ENCODE assay signal across 16 cellular contexts in genomic region chr10:110447886-110448285, GRCh38. TPM values are rescaled to one million over a fixed set of nuclear protein-coding genes. Genes with fewer than 3 reads are reported as not detected.
DNase-seq lines count a peak whose midpoint lies in the region; ATAC-seq, FAIRE-seq and TF ChIP-seq lines count a peak whose summit lies in the region.
"Had no signal": no experiment of that assay in that cellular context is flagged by ENCODE, and none has a peak within 500 bp of the region (broad histone marks: within the 10 kb centered on the region; RNA-seq: fewer than 3 reads in every experiment).

No MANE protein-coding gene starts in this region.

- no peak overlapping the region; the same call in 2 of the 3 replicates for H3K4me2 ChIP-seq in A549
- H3K4me2 ChIP-seq in HCT116 (ENCODE audit: low read length), result peak overlapping the region; percentile 53

- intact Hi-C loops in HCT116 (cut with micrococcal nuclease), result no loop called here

- TF ChIP-seq RAD21 in A549 (conservative IDR thresholded peaks at IDR 0.05 in 1 of 2, IDR thresholded peaks at IDR 0.05 in 1 of 2) (no peak), HCT116 (IDR thresholded peaks at IDR 0.05; ENCODE audit: low read depth) (no peak)

- H3K4me3 ChIP-seq in A549, result no peak overlapping the region
- H3K4me3 ChIP-seq in HCT116 (replicated peaks in 1 of 2; ENCODE audit: low read depth in 1 of 2, low read length in 2 of 2), result no peak overlapping the region
- H3K4me3 ChIP-seq in SJSA1, result no peak overlapping the region
- H3K4me3 ChIP-seq: gastrocnemius medialis, uterus had no signal

- H2AFZ ChIP-seq in HCT116 (ENCODE audit: low read depth, low read length, poor library complexity, severe bottlenecking), result peak overlapping the region; percentile 74

- no peak for TF ChIP-seq POLR2A in A549 (IDR thresholded peaks at IDR 0.05; ENCODE audit: low read length)
- no peak for TF ChIP-seq POLR2A in HCT116 (IDR thresholded peaks at IDR 0.05; ENCODE audit: borderline replicate concordance, extremely low read depth, insufficient read depth, insufficient read length)

- no peaks in the 10 kb centered on the region for H3K9me3 ChIP-seq in A549
- H3K9me3 ChIP-seq in HCT116 (ENCODE audit: control insufficient read depth in 1 of 2, insufficient read depth in 1 of 2, low read depth in 1 of 2, low read length in 2 of 2), result no peaks in the 10 kb centered on the region
- no peaks in the 10 kb centered on the region for H3K9me3 ChIP-seq in SJSA1 (replicated peaks)
- H3K9me3 ChIP-seq: gastrocnemius medialis, uterus had no signal

- RAD21 ChIA-PET in HCT116 (lab: Charles Lee; ENCODE audit: low non-redundant PET in 1 of 2, low total read pairs in 2 of 2, uncharacterized antibody in 2 of 2, unreplicated experiment in 2 of 2), result no interaction called here

- peaks cover 0 to 3% of the 10 kb centered on the region in 2 donors for H3K4me1 Mint-ChIP-seq in effector memory CD8-positive, alpha-beta T cell (ENCODE audit: low read depth in 2 of 2)

- H3K4me1 ChIP-seq in A549 (peaks cover 11% of the 10 kb centered on the region), HCT116 (ENCODE audit: control insufficient read depth in 1 of 2, insufficient read depth in 2 of 2, low read length in 2 of 2) (peaks cover 14 to 21% of the 10 kb centered on the region in 2 experiments), SJSA1 (replicated peaks) (peaks cover 14% of the 10 kb centered on the region)
- H3K4me1 ChIP-seq: gastrocnemius medialis, uterus had no signal

- peak overlapping the region; percentile 6 to 71; a peak in 5 of 6 replicates for H3K27ac ChIP-seq in A549
- no peak overlapping the region for H3K27ac ChIP-seq in HCT116 (ENCODE audit: low read depth, low read length)
- H3K27ac ChIP-seq in SJSA1, result peak overlapping the region; percentile 55
- H3K27ac ChIP-seq: gastrocnemius medialis, uterus had no signal

- POLR2A ChIA-PET in A549 (lab: Yijun Ruan, JAX) (no interaction called here), HCT116 (lab: Charles Lee) (interaction anchor here (1.5 to 1.7 kb wide), 2 partner anchors 50 to 53 kb away, joined by 3 to 7 read pairs; no protein-coding TSS in a partner anchor)

- no peaks in the 10 kb centered on the region for H3K79me2 ChIP-seq in HCT116 (ENCODE audit: insufficient read depth, low read length)

- ATAC-seq in A549 (no peak), HCT116 (no peak), left lobe of liver (no peak), HG02884 (IDR thresholded peaks at IDR 0.05; ENCODE audit: unreplicated experiment) (no peak), HG02571 (IDR thresholded peaks at IDR 0.05; ENCODE audit: unreplicated experiment) (no peak), GM19324 (IDR thresholded peaks at IDR 0.05; ENCODE audit: low FRiP score, unreplicated experiment) (no peak)
- ATAC-seq in effector memory CD8-positive, alpha-beta T cell (replicated peaks), result no peak
- ATAC-seq: activated T-cell treated with anti-CD3 and anti-CD28 coated beads, Interleukin-2, amount 50 U/mL, for 4 hours; gastrocnemius medialis had no signal

- CTCF ChIA-PET in A549 (lab: Yijun Ruan, JAX), result interaction anchor here (1.0 to 1.6 kb wide), 3 partner anchors 11 to 25 kb away, joined by 3 to 7 read pairs (median 3); no protein-coding TSS in a partner anchor
- CTCF ChIA-PET in HCT116 (lab: Charles Lee), result interaction anchor here (1.5 kb wide), 1 partner anchor 94 kb away, joined by 4 read pairs; no protein-coding TSS in a partner anchor

- BruUV-seq in HCT116 (replicated peaks; lab: Mats Ljungman, UMichigan), result no TSS peak

- no peaks in the 10 kb centered on the region for H3K9me3 Mint-ChIP-seq in effector memory CD8-positive, alpha-beta T cell
- H3K9me3 Mint-ChIP-seq: activated T-cell treated with anti-CD3 and anti-CD28 coated beads, Interleukin-2, amount 50 U/mL, for 4 hours had no signal

- no peak overlapping the region for H3K4me3 Mint-ChIP-seq in effector memory CD8-positive, alpha-beta T cell
- H3K4me3 Mint-ChIP-seq: activated naive CD8-positive, alpha-beta T cell; activated T-cell treated with anti-CD3 and anti-CD28 coated beads, Interleukin-2, amount 50 U/mL, for 4 hours; naive thymus-derived CD4-positive, alpha-beta T cell had no signal

- H3K36me3 Mint-ChIP-seq in effector memory CD8-positive, alpha-beta T cell (ENCODE audit: insufficient read depth), result no peaks in the 10 kb centered on the region
- H3K36me3 Mint-ChIP-seq: activated naive CD8-positive, alpha-beta T cell had no signal

- TF ChIP-seq EP300 in A549 (IDR thresholded peaks at IDR 0.05), result no peak

- 97% methylated on average over 1 of the region's 1 CpG for WGBS in A549 (ENCODE audit: missing lambda C conversion rate)

- no peaks in the 10 kb centered on the region for H4K20me1 ChIP-seq in HCT116 (ENCODE audit: insufficient read depth)

- DNase-seq in A549 (ENCODE audit: low read depth in 1 of 2, low spot score in 1 of 2) (no peak), HCT116 (ENCODE audit: low read depth, low spot score) (no peak), SJSA1 (ENCODE audit: low read depth in 1 of 2, low spot score in 2 of 2) (no peak), left lobe of liver (ENCODE audit: low spot score) (peak; percentile 18)
- DNase-seq in effector memory CD8-positive, alpha-beta T cell, result no peak
- DNase-seq: activated CD4-positive, alpha-beta T cell treated with anti-CD3 and anti-CD28 coated beads, Interleukin-2, amount 50 U/mL, for 48 hours; activated T-cell treated with anti-CD3 and anti-CD28 coated beads, Interleukin-2, amount 50 U/mL, for 4 hours; NCI-H187 treated with DMSO at 0.1 percent for 48 hours; NCI-H510A; uterus had no signal

- H3K36me3 ChIP-seq in HCT116 (ENCODE audit: control insufficient read depth in 1 of 2, insufficient read depth in 2 of 2, low read length in 2 of 2) (no peaks in the 10 kb centered on the region), SJSA1 (no peaks in the 10 kb centered on the region)
- H3K36me3 ChIP-seq: gastrocnemius medialis, uterus had no signal

- no peak overlapping the region for H3K9ac ChIP-seq in HCT116 (ENCODE audit: low read length)

- H3K27me3 Mint-ChIP-seq in effector memory CD8-positive, alpha-beta T cell, result peaks cover 0 to 7% of the 10 kb centered on the region in 2 donors

- no peak overlapping the region for H3K27ac Mint-ChIP-seq in effector memory CD8-positive, alpha-beta T cell
- H3K27ac Mint-ChIP-seq: activated naive CD8-positive, alpha-beta T cell; naive thymus-derived CD4-positive, alpha-beta T cell had no signal

- no peak for FAIRE-seq in A549 (lab: Jason Lieb, UNC)

- H3K27me3 ChIP-seq in HCT116 (ENCODE audit: insufficient read depth, low read length), result no peaks in the 10 kb centered on the region
- H3K27me3 ChIP-seq in SJSA1 (replicated peaks), result no peaks in the 10 kb centered on the region
- H3K27me3 ChIP-seq: gastrocnemius medialis, uterus had no signal

- TF ChIP-seq CTCF in A549 (IDR thresholded peaks at IDR 0.05) (no peak), HCT116 (IDR thresholded peaks at IDR 0.05 in 2 of 3, conservative IDR thresholded peaks at IDR 0.05 in 1 of 3; ENCODE audit: borderline replicate concordance in 1 of 3, insufficient read depth in 1 of 3, low read depth in 2 of 3, low read length in 2 of 3) (no peak)

- H3K9me2 ChIP-seq in HCT116 (ENCODE audit: insufficient read depth), result no peaks in the 10 kb centered on the region

TF ChIP-seq in A549, 52 proteins besides CTCF, POLR2A, EP300 and RAD21:
- TF ChIP-seq USF2 (IDR thresholded peaks at IDR 0.05) (no peak), EHF (CRISPR knock-in tag; IDR thresholded peaks at IDR 0.05) (no peak), HDAC2 (IDR thresholded peaks at IDR 0.05) (no peak), MAX (IDR thresholded peaks at IDR 0.05) (no peak), POLR2AphosphoS2 (conservative IDR thresholded peaks at IDR 0.05; ENCODE audit: low read length) (no peak)

TF ChIP-seq in HCT116, 20 proteins besides CTCF, POLR2A, EP300 and RAD21 (continues in another document):
- TF ChIP-seq ZNF274 (IDR thresholded peaks at IDR 0.05; ENCODE audit: low read depth, low read length) (no peak), CEBPB (IDR thresholded peaks at IDR 0.05; ENCODE audit: low read depth) (no peak), EGR1 (IDR thresholded peaks at IDR 0.05; ENCODE audit: low read depth) (no peak), FOSL1 (IDR thresholded peaks at IDR 0.05; ENCODE audit: low read depth) (no peak), ELF1 (IDR thresholded peaks at IDR 0.05; ENCODE audit: borderline replicate concordance, low read depth) (no peak), POLR2AphosphoS5 (IDR thresholded peaks at IDR 0.05; ENCODE audit: low read depth, low read length) (no peak), SIN3A (IDR thresholded peaks at IDR 0.05; ENCODE audit: low read depth) (no peak), SRF (IDR thresholded peaks at IDR 0.05; ENCODE audit: low read depth) (no peak), YY1 (IDR thresholded peaks at IDR 0.05; ENCODE audit: extremely low read depth, insufficient replicate concordance, low read depth, low read length) (no peak), TCF7L2 (IDR thresholded peaks at IDR 0.05; ENCODE audit: borderline replicate concordance, extremely low read depth, insufficient read depth, insufficient read length) (no peak)

RNA-seq across cellular contexts. Expression of gene DUSP5, which starts 49.8 kb away (rescaled TPM):
- polyA plus RNA-seq in A549 (2011; rRNA removed) (152 and 171 TPM in 2 replicates), A549 (2017; fragmentation: RNase III; extraction: RNeasy Plus Mini Kit Qiagen cat#74134 plus additional on column Dnase treatment) (47.9 to 49.3 TPM (median 48.8 TPM) in 3 replicates)
- 92.2 and 125 TPM in 2 replicates for polyA plus RNA-seq in A549 (2012; cell fraction: cytosol; rRNA removed)
- polyA plus RNA-seq in A549 (2012; cell fraction: nucleus; rRNA removed), result 137 and 140 TPM in 2 replicates
- polyA minus RNA-seq in A549 (2011; rRNA and poly(A)+ RNA removed), result 652 and 758 TPM in 2 replicates
- total RNA-seq in HCT116 (2021; ENCODE audit: unreplicated experiment) (137 TPM), left lobe of liver (3.8 TPM)
- polyA plus RNA-seq in HCT116 (2012), result 199 and 315 TPM in 2 replicates
- 12.9 and 18.9 TPM in 2 replicates for total RNA-seq in SJSA1 (2014; rRNA removed; shearing (Covaris generic))
